Comparison of ENCODE assay signal across 1 cellular context in genomic region chr20:237918-238317, GRCh38.
TF ChIP-seq lines count a peak whose summit lies in the region.

No MANE protein-coding gene starts in this region.

TF ChIP-seq in SK-N-SH, 30 proteins besides CTCF, POLR2A, EP300 and RAD21 (continued from another document):
- TF ChIP-seq PBX3 (IDR thresholded peaks at IDR 0.05): no peak
